In the genomic region with DNA sequence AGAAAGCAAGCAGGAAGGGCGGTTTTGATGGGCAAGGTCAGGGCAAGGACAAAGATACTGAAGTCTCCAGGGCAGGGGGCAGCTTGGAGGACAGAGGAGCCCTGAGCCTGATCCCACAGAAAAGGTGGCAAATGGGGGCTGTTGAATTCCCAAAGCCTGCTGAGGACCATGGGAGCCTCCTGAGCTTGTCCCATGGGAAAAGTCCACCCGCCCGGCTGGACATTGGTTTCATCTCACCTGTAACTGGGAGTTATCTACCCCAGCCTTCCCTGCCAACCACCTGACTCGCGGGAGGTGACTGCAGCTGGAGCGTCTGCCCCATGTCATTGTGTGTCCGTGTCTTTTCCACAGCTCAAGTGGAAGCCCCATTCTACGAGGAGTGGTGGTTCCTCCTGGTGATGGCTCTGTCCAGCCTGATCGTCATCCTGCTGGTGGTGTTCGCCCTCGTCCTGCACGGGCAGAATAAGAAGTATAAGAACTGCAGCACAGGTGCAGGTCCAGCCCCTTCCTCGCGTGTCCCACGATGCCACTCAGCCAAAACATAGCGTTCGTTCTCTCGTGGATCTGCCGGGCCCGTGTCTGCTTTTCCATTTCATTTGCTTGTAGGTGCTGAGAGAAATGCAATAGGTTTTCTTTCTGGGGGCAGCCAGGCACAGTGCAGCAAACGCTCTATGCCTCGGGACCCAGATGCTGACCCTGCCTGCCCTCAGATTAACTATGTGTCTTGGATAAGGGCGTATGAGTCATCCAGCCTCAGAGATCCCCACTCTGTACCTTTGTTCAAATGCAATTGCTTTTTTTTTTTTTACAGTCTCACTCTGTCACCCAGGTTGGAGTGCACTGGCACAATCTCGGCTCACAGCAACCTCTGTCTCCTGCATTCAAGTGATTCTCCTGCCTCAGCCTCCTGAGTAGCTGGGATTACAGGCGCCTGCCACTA, we compare ENCODE assay signal across 24 cellular contexts.
"Had no signal": no experiment of that assay in that cellular context is flagged by ENCODE, and none has a peak within 500 bp of the region (broad histone marks: within the 10 kb centered on the region; RNA-seq: fewer than 3 reads in every experiment).

No MANE protein-coding gene starts in this region.

- H3K36me3 ChIP-seq: colonic mucosa, left ventricle myocardium inferior, suprapubic skin, uterus had no signal

- H3K4me3 ChIP-seq: colonic mucosa, left ventricle myocardium inferior, psoas muscle, skin epidermis, stomach, suprapubic skin, tibial nerve, uterus had no signal

- H3K36me3 Mint-ChIP-seq: activated naive CD8-positive, alpha-beta T cell treated with anti-CD3 and anti-CD28 coated beads for 36 hours; immature natural killer cell; natural killer cell; stimulated activated memory B cell treated with anti-CD40 and anti-IgM and Interleukin-4, amounts not matched to agents 10 μg/mL and 1 μg/mL and 100 μg/mL, for 72 hours; T-cell had no signal

- H3K9me3 ChIP-seq: colonic mucosa, left ventricle myocardium inferior, psoas muscle, stomach, suprapubic skin, tibial nerve, uterus had no signal

- H3K27me3 ChIP-seq: colonic mucosa, stomach, suprapubic skin, tibial nerve, uterus had no signal

- ATAC-seq: activated T-helper 17 cell treated with anti-CD3 and anti-CD28 coated beads, Interleukin-2, amount 50 U/mL, for 72 hours; natural killer cell; psoas muscle; right cardiac atrium; stimulated activated memory B cell treated with anti-CD40 and anti-IgM and Interleukin-4, amounts not matched to agents 10 μg/mL and 1 μg/mL and 100 μg/mL, for 72 hours; T-cell had no signal

- DNase-seq: activated CD8-positive, alpha-beta memory T cell treated with anti-CD3 and anti-CD28 coated beads, Interleukin-2, amount 50 U/mL, for 4 hours; activated naive CD4-positive, alpha-beta T cell treated with Interleukin-2 at 50 U/mL for 16 hours; activated naive CD8-positive, alpha-beta T cell treated with anti-CD3 and anti-CD28 coated beads for 36 hours; activated T-cell treated with anti-CD3 and anti-CD28 coated beads, Interleukin-2, amount 50 U/mL, for 24 hours; colonic mucosa; immature natural killer cell; left ventricle myocardium inferior; midbrain; natural killer cell; psoas muscle; right cardiac atrium; stimulated activated CD4-positive, alpha-beta T cell treated with anti-CD3 and anti-CD28 coated beads, Interleukin-15, amount 100 ng/mL, for 24 hours; stomach; T-cell; uterus had no signal

- H3K27ac ChIP-seq: colonic mucosa, epithelial cell of prostate, left ventricle myocardium inferior, psoas muscle, skin epidermis, stomach, suprapubic skin, tibial nerve, uterus had no signal

- H3K9me3 Mint-ChIP-seq: activated naive CD8-positive, alpha-beta T cell treated with anti-CD3 and anti-CD28 coated beads for 36 hours; activated T-cell treated with anti-CD3 and anti-CD28 coated beads, Interleukin-2, amount 50 U/mL, for 24 hours; activated T-helper 17 cell treated with anti-CD3 and anti-CD28 coated beads, Interleukin-2, amount 50 U/mL, for 72 hours; central memory CD8-positive, alpha-beta T cell; natural killer cell; stimulated activated memory B cell treated with anti-CD40 and anti-IgM and Interleukin-4, amounts not matched to agents 10 μg/mL and 1 μg/mL and 100 μg/mL, for 72 hours; T-cell; T-helper 2 cell treated with Interferon-gamma antibody and Interleukin-4, amounts not matched to agents 5 μg/mL and 100 μg/mL, for 36 hours had no signal

- H3K4me3 Mint-ChIP-seq: activated naive CD8-positive, alpha-beta T cell treated with anti-CD3 and anti-CD28 coated beads for 36 hours; activated T-cell treated with anti-CD3 and anti-CD28 coated beads, Interleukin-2, amount 50 U/mL, for 24 hours; activated T-helper 17 cell treated with anti-CD3 and anti-CD28 coated beads, Interleukin-2, amount 50 U/mL, for 72 hours; central memory CD8-positive, alpha-beta T cell; immature natural killer cell; natural killer cell; stimulated activated memory B cell treated with anti-CD40 and anti-IgM and Interleukin-4, amounts not matched to agents 10 μg/mL and 1 μg/mL and 100 μg/mL, for 72 hours; T-cell; T-helper 2 cell treated with Interferon-gamma antibody and Interleukin-4, amounts not matched to agents 5 μg/mL and 100 μg/mL, for 36 hours had no signal

- H3K27ac Mint-ChIP-seq: activated naive CD8-positive, alpha-beta T cell treated with anti-CD3 and anti-CD28 coated beads for 36 hours; activated T-cell treated with anti-CD3 and anti-CD28 coated beads, Interleukin-2, amount 50 U/mL, for 24 hours; activated T-helper 17 cell treated with anti-CD3 and anti-CD28 coated beads, Interleukin-2, amount 50 U/mL, for 72 hours; immature natural killer cell; natural killer cell; stimulated activated memory B cell treated with anti-CD40 and anti-IgM and Interleukin-4, amounts not matched to agents 10 μg/mL and 1 μg/mL and 100 μg/mL, for 72 hours; T-cell; T-helper 2 cell treated with Interferon-gamma antibody and Interleukin-4, amounts not matched to agents 5 μg/mL and 100 μg/mL, for 36 hours had no signal

- H3K27me3 Mint-ChIP-seq: activated naive CD8-positive, alpha-beta T cell treated with anti-CD3 and anti-CD28 coated beads for 36 hours; activated T-cell treated with anti-CD3 and anti-CD28 coated beads, Interleukin-2, amount 50 U/mL, for 24 hours; activated T-helper 17 cell treated with anti-CD3 and anti-CD28 coated beads, Interleukin-2, amount 50 U/mL, for 72 hours; T-cell had no signal

- H3K4me1 ChIP-seq: colonic mucosa, left ventricle myocardium inferior, psoas muscle, stomach, suprapubic skin, tibial nerve, uterus had no signal

- FAIRE-seq: astrocyte had no signal

- H3K4me1 Mint-ChIP-seq: activated T-helper 17 cell treated with anti-CD3 and anti-CD28 coated beads, Interleukin-2, amount 50 U/mL, for 72 hours; immature natural killer cell had no signal
